ENCODE assay signal across 3 cellular contexts in genomic region chr12:27477049-27477448, GRCh38.
A peak's percentile ranks its signal among the peaks of the same experiment; 100 is the strongest.
TF ChIP-seq lines count a peak whose summit lies in the region.

No MANE protein-coding gene starts in this region.

TF ChIP-seq in HCT116, 20 proteins besides CTCF, POLR2A, EP300 and RAD21:
- TF ChIP-seq JUND (IDR thresholded peaks at IDR 0.05) (no peak), CBX3 (IDR thresholded peaks at IDR 0.05; ENCODE audit: low read depth) (peak; percentile 61; the same call in 1 of the 2 replicates)
TF ChIP-seq in HCT116: peak in this region for 1.

TF ChIP-seq in HEK293, 187 proteins besides CTCF, POLR2A, EP300 and RAD21:
- TF ChIP-seq KLF8 (tag by site-specific recombination; IDR thresholded peaks at IDR 0.05) (no peak), BCL11A (tag by site-specific recombination; IDR thresholded peaks at IDR 0.05; ENCODE audit: low read depth) (no peak), ZNF19 (tag by site-specific recombination; IDR thresholded peaks at IDR 0.05; ENCODE audit: low read depth) (no peak), ZNF704 (tag by site-specific recombination; IDR thresholded peaks at IDR 0.05) (no peak), ZNF677 (tag by site-specific recombination; IDR thresholded peaks at IDR 0.05) (peak; percentile 71), ZNF830 (tag by site-specific recombination; IDR thresholded peaks at IDR 0.05; ENCODE audit: low read depth) (no peak), ZBTB21 (tag by site-specific recombination; IDR thresholded peaks at IDR 0.05) (no peak), ZNF239 (tag by site-specific recombination; IDR thresholded peaks at IDR 0.05) (no peak), ZNF791 (tag by site-specific recombination; IDR thresholded peaks at IDR 0.05) (peak; percentile 98), ZNF548 (tag by site-specific recombination; IDR thresholded peaks at IDR 0.05) (no peak), SETDB1 (IDR thresholded peaks at IDR 0.05; ENCODE audit: insufficient read length, low read length) (peak; percentile 98), ZNF324 (tag by site-specific recombination; IDR thresholded peaks at IDR 0.05) (no peak), TRIM28 (IDR thresholded peaks at IDR 0.05; ENCODE audit: borderline replicate concordance, low read length) (peak; percentile 90), ZNF174 (tag by site-specific recombination; IDR thresholded peaks at IDR 0.05) (no peak)

TF ChIP-seq in K562, 482 proteins besides CTCF, POLR2A, EP300 and RAD21:
- TF ChIP-seq ZNF384 (IDR thresholded peaks at IDR 0.05; ENCODE audit: low read depth, low read length) (peak; percentile 56; the same call in 1 of the 2 replicates), ZFP1 (CRISPR knock-in tag; IDR thresholded peaks at IDR 0.05) (0 out of 2 replicates have a peak, but pooled peaks have one; percentile 43), PML (IDR thresholded peaks at IDR 0.05; ENCODE audit: low read length) (no peak), GTF2E2 (tag; IDR thresholded peaks at IDR 0.05) (no peak)
